Comparison of ENCODE assay signal across 29 cellular contexts in genomic region chr18:31952223-31952622, GRCh38.
"Had no signal": no experiment of that assay in that cellular context is flagged by ENCODE, and none has a peak within 500 bp of the region (broad histone marks: within the 10 kb centered on the region; RNA-seq: fewer than 3 reads in every experiment).

No MANE protein-coding gene starts in this region.

- H3K9me3 Mint-ChIP-seq: activated CD4-positive, alpha-beta memory T cell treated with anti-CD3 and anti-CD28 coated beads for 36 hours; activated CD4-positive, alpha-beta T cell treated with anti-CD3 and anti-CD28 coated beads, Interleukin-2, amount 10 ng/mL, durations not matched to agents 24 days and 14 days; activated naive CD4-positive, alpha-beta T cell treated with anti-CD3 and anti-CD28 coated beads, Interleukin-2, amount 10 ng/mL, durations not matched to agents 7 days and 5 days; activated naive CD4-positive, alpha-beta T cell treated with anti-CD3 and anti-CD28 coated beads, Interleukin-2, amount 50 U/mL, for 72 hours; activated naive CD8-positive, alpha-beta T cell treated with anti-CD3 and anti-CD28 coated beads, Interleukin-2, amount 10 ng/mL, durations not matched to agents 7 days and 5 days; activated T-helper 1 cell treated with anti-CD3 and anti-CD28 coated beads, Interleukin-12 subunit alpha, Interleukin-12 subunit beta, Interleukin-2, Interleukin-4 antibody, amounts not matched to agents 30 ng/mL and 10 ng/mL and 1 ng/mL, durations not matched to agents 14 hours and 24 hours and 36 hours; brain had no signal

- H3K27me3 Mint-ChIP-seq: activated CD4-positive, alpha-beta memory T cell treated with anti-CD3 and anti-CD28 coated beads for 36 hours; activated CD4-positive, alpha-beta T cell treated with anti-CD3 and anti-CD28 coated beads for 36 hours had no signal

- H3K4me3 ChIP-seq: ascending aorta, breast epithelium, cardiac muscle cell, colonic mucosa had no signal

- H3K4me1 Mint-ChIP-seq: activated CD8-positive, alpha-beta memory T cell treated with anti-CD3 and anti-CD28 coated beads, Interleukin-2, amount 10 ng/mL, durations not matched to agents 7 days and 5 days; activated naive CD4-positive, alpha-beta T cell treated with anti-CD3 and anti-CD28 coated beads, Interleukin-2, amount 10 ng/mL, durations not matched to agents 7 days and 5 days; activated naive CD8-positive, alpha-beta T cell treated with anti-CD3 and anti-CD28 coated beads, Interleukin-2, amount 10 ng/mL, durations not matched to agents 7 days and 5 days had no signal

- ATAC-seq: activated CD4-positive, alpha-beta T cell treated with anti-CD3 and anti-CD28 coated beads for 36 hours; activated CD8-positive, alpha-beta memory T cell treated with anti-CD3 and anti-CD28 coated beads, Interleukin-2, amount 10 ng/mL, durations not matched to agents 7 days and 5 days; activated CD8-positive, alpha-beta T cell treated with anti-CD3 and anti-CD28 coated beads, Interleukin-2, amount 10 ng/mL, durations not matched to agents 7 days and 5 days; activated naive CD4-positive, alpha-beta T cell treated with anti-CD3 and anti-CD28 coated beads, Interleukin-2, amount 50 U/mL, for 72 hours; esophagus mucosa had no signal

- H3K27me3 ChIP-seq: ascending aorta, breast epithelium, cardiac muscle cell, colonic mucosa had no signal

- H3K27ac ChIP-seq: ascending aorta, breast epithelium, cardiac muscle cell, colonic mucosa had no signal

- H3K4me3 Mint-ChIP-seq: activated CD4-positive, alpha-beta memory T cell treated with anti-CD3 and anti-CD28 coated beads for 36 hours; activated CD4-positive, alpha-beta T cell treated with anti-CD3 and anti-CD28 coated beads for 36 hours; activated CD4-positive, alpha-beta T cell treated with anti-CD3 and anti-CD28 coated beads, Interleukin-2, amount 10 ng/mL, durations not matched to agents 24 days and 14 days; activated CD8-positive, alpha-beta memory T cell treated with anti-CD3 and anti-CD28 coated beads, Interleukin-2, amount 10 ng/mL, durations not matched to agents 7 days and 5 days; activated CD8-positive, alpha-beta T cell treated with anti-CD3 and anti-CD28 coated beads, Interleukin-2, amount 10 ng/mL, durations not matched to agents 7 days and 5 days; activated naive CD4-positive, alpha-beta T cell treated with anti-CD3 and anti-CD28 coated beads, Interleukin-2, amount 10 ng/mL, durations not matched to agents 7 days and 5 days; activated naive CD8-positive, alpha-beta T cell treated with anti-CD3 and anti-CD28 coated beads, Interleukin-2, amount 10 ng/mL, durations not matched to agents 7 days and 5 days; activated T-helper 1 cell treated with anti-CD3 and anti-CD28 coated beads, Interleukin-12 subunit alpha, Interleukin-12 subunit beta, Interleukin-2, Interleukin-4 antibody, amounts not matched to agents 30 ng/mL and 10 ng/mL and 1 ng/mL, durations not matched to agents 14 hours and 24 hours and 36 hours; brain had no signal

- DNase-seq: activated CD4-positive, alpha-beta memory T cell treated with anti-CD3 and anti-CD28 coated beads for 36 hours; activated CD4-positive, alpha-beta T cell treated with anti-CD3 and anti-CD28 coated beads for 36 hours; activated CD4-positive, alpha-beta T cell treated with anti-CD3 and anti-CD28 coated beads, Interleukin-2, amount 10 ng/mL, durations not matched to agents 24 days and 14 days; activated CD4-positive, CD25-positive, alpha-beta regulatory T cell; activated CD4-positive, CD25-positive, alpha-beta regulatory T cell treated with anti-CD3 and anti-CD28 coated beads, Interleukin-2, amount 50 U/mL, for 72 hours; activated CD8-positive, alpha-beta memory T cell treated with anti-CD3 and anti-CD28 coated beads, Interleukin-2, amount 10 ng/mL, durations not matched to agents 7 days and 5 days; activated CD8-positive, alpha-beta memory T cell treated with anti-CD3 and anti-CD28 coated beads, Interleukin-2, amount 50 U/mL, for 4 hours; activated CD8-positive, alpha-beta T cell treated with anti-CD3 and anti-CD28 coated beads, Interleukin-2, amount 10 ng/mL, durations not matched to agents 7 days and 5 days; activated gamma-delta T cell; activated naive CD4-positive, alpha-beta T cell; activated naive CD4-positive, alpha-beta T cell treated with anti-CD3 and anti-CD28 coated beads, Interleukin-2, amount 10 ng/mL, durations not matched to agents 7 days and 5 days; activated naive CD8-positive, alpha-beta T cell treated with anti-CD3 and anti-CD28 coated beads, Interleukin-2, amount 10 ng/mL, durations not matched to agents 7 days and 5 days; activated T-cell treated with anti-CD3 and anti-CD28 coated beads, Interleukin-2, amount 50 U/mL, for 1 hour; activated T-cell treated with anti-CD3 and anti-CD28 coated beads, Interleukin-2, amount 50 U/mL, for 48 hours; central memory CD4-positive, alpha-beta T cell; cerebellar nuclear complex; colonic mucosa; effector CD8-positive, alpha-beta T cell; foreskin fibroblast; head of caudate nucleus; T-helper 2 cell had no signal

- H3K27ac Mint-ChIP-seq: activated CD4-positive, alpha-beta memory T cell treated with anti-CD3 and anti-CD28 coated beads for 36 hours; activated CD4-positive, alpha-beta T cell treated with anti-CD3 and anti-CD28 coated beads for 36 hours; activated CD4-positive, alpha-beta T cell treated with anti-CD3 and anti-CD28 coated beads, Interleukin-2, amount 10 ng/mL, durations not matched to agents 24 days and 14 days; activated CD8-positive, alpha-beta memory T cell treated with anti-CD3 and anti-CD28 coated beads, Interleukin-2, amount 10 ng/mL, durations not matched to agents 7 days and 5 days; activated CD8-positive, alpha-beta T cell treated with anti-CD3 and anti-CD28 coated beads, Interleukin-2, amount 10 ng/mL, durations not matched to agents 7 days and 5 days; activated naive CD4-positive, alpha-beta T cell treated with anti-CD3 and anti-CD28 coated beads, Interleukin-2, amount 10 ng/mL, durations not matched to agents 7 days and 5 days; activated naive CD4-positive, alpha-beta T cell treated with anti-CD3 and anti-CD28 coated beads, Interleukin-2, amount 50 U/mL, for 72 hours; activated naive CD8-positive, alpha-beta T cell treated with anti-CD3 and anti-CD28 coated beads, Interleukin-2, amount 10 ng/mL, durations not matched to agents 7 days and 5 days; activated T-helper 1 cell treated with anti-CD3 and anti-CD28 coated beads, Interleukin-12 subunit alpha, Interleukin-12 subunit beta, Interleukin-2, Interleukin-4 antibody, amounts not matched to agents 30 ng/mL and 10 ng/mL and 1 ng/mL, durations not matched to agents 14 hours and 24 hours and 36 hours; brain had no signal

- H3K4me1 ChIP-seq: ascending aorta, breast epithelium, colonic mucosa had no signal

- H3K36me3 Mint-ChIP-seq: activated CD4-positive, alpha-beta memory T cell treated with anti-CD3 and anti-CD28 coated beads for 36 hours; activated CD8-positive, alpha-beta memory T cell treated with anti-CD3 and anti-CD28 coated beads, Interleukin-2, amount 10 ng/mL, durations not matched to agents 7 days and 5 days; activated naive CD4-positive, alpha-beta T cell treated with anti-CD3 and anti-CD28 coated beads, Interleukin-2, amount 10 ng/mL, durations not matched to agents 7 days and 5 days; activated naive CD4-positive, alpha-beta T cell treated with anti-CD3 and anti-CD28 coated beads, Interleukin-2, amount 50 U/mL, for 72 hours; activated naive CD8-positive, alpha-beta T cell treated with anti-CD3 and anti-CD28 coated beads, Interleukin-2, amount 10 ng/mL, durations not matched to agents 7 days and 5 days; brain had no signal

- H3K9me3 ChIP-seq: ascending aorta, breast epithelium, colonic mucosa had no signal

- FAIRE-seq: frontal cortex had no signal

- H3K36me3 ChIP-seq: ascending aorta, breast epithelium, cardiac muscle cell, colonic mucosa had no signal
